In the genomic region with DNA sequence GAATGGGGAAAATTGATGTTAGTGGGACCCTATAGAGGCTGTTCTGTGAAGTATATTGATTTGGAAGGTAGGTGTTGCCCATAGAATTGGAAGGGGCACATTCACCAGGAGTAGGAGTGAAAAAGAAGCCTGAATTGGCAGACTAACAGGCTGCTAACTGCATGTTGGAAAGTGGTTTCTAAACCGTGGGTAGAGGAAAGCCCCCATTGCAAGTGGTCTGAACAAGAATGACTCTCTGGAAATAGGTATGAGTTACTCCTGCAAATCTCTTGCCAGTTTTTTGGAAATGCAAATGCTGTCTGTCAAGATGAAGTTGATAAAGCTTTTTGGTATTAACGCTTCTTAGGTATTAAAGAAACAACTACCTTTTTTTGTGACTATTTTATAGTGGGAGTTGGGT, we compare ENCODE assay signal across 9 cellular contexts. TPM values are rescaled to one million over a fixed set of nuclear protein-coding genes. Genes with fewer than 3 reads are reported as not detected.
DNase-seq lines count a peak whose midpoint lies in the region; ATAC-seq, FAIRE-seq and TF ChIP-seq lines count a peak whose summit lies in the region.
"Had no signal": no experiment of that assay in that cellular context is flagged by ENCODE, and none has a peak within 500 bp of the region (broad histone marks: within the 10 kb centered on the region; RNA-seq: fewer than 3 reads in every experiment).

No MANE protein-coding gene starts in this region.

- H3K36me3 ChIP-seq in RWPE2 (ENCODE audit: low read depth) (peaks cover 36% of the 10 kb centered on the region), tibial nerve (no peaks in the 10 kb centered on the region)

- TF ChIP-seq CTCF in RWPE2 (IDR thresholded peaks at IDR 0.05; ENCODE audit: poor library complexity, severe bottlenecking) (no peak), foreskin keratinocyte (conservative IDR thresholded peaks at IDR 0.05) (no peak), tibial nerve (IDR thresholded peaks at IDR 0.05) (no peak)

- peak overlapping the region; percentile 73 for H3K27ac ChIP-seq in RWPE2 (ENCODE audit: poor library complexity, severe bottlenecking)
- peak overlapping the region; percentile 80 for H3K27ac ChIP-seq in foreskin keratinocyte
- H3K27ac ChIP-seq in tibial nerve, result peak overlapping the region in 3 of 4 donors; percentile 6 to 94 (median 91)

- peak; percentile 10 for DNase-seq in activated naive CD4-positive, alpha-beta T cell treated with Interleukin-2 at 50 U/mL for 16 hours
- no peak for DNase-seq in activated naive CD4-positive, alpha-beta T cell treated with anti-CD3 and anti-CD28 coated beads, Interleukin-2, amount 50 U/mL, for 16 hours
- DNase-seq in RWPE2 (ENCODE audit: low spot score) (no peak), foreskin keratinocyte (no peak), tibial nerve (ENCODE audit: low spot score in 2 of 2) (no peak), RCC 7860 (ENCODE audit: low spot score) (no peak)
- DNase-seq: esophagus squamous epithelium had no signal

- H3K4me3 ChIP-seq in RWPE2 (ENCODE audit: severe bottlenecking), result no peak overlapping the region
- H3K4me3 ChIP-seq in tibial nerve, result no peak overlapping the region

- WGBS in tibial nerve, 2 donors, result 47 to 49% methylated on average over 2 of the region's 2 CpGs

- ATAC-seq in RWPE2 (ENCODE audit: low read depth), result no peak
- no peak for ATAC-seq in foreskin keratinocyte
- no peak for ATAC-seq in HG03139 (IDR thresholded peaks at IDR 0.05; ENCODE audit: unreplicated experiment)
- ATAC-seq in GM21825 (IDR thresholded peaks at IDR 0.05; ENCODE audit: unreplicated experiment), result no peak

- TF ChIP-seq EP300 in tibial nerve (IDR thresholded peaks at IDR 0.05), result no peak

- no peaks in the 10 kb centered on the region for H3K27me3 ChIP-seq in RWPE2 (ENCODE audit: insufficient read depth, poor library complexity, severe bottlenecking)
- H3K27me3 ChIP-seq in foreskin keratinocyte, result no peaks in the 10 kb centered on the region
- H3K27me3 ChIP-seq in tibial nerve, result no peaks in the 10 kb centered on the region
- H3K27me3 ChIP-seq: esophagus squamous epithelium had no signal

- H3K9me3 ChIP-seq in RWPE2 (ENCODE audit: severe bottlenecking) (no peaks in the 10 kb centered on the region), tibial nerve (no peaks in the 10 kb centered on the region)
- H3K9me3 ChIP-seq: esophagus squamous epithelium had no signal

- no peak for TF ChIP-seq POLR2A in tibial nerve (IDR thresholded peaks at IDR 0.05)

- peaks cover 30% of the 10 kb centered on the region for H3K4me1 ChIP-seq in RWPE2 (ENCODE audit: insufficient read depth, poor library complexity, severe bottlenecking)
- peaks cover 18% of the 10 kb centered on the region for H3K4me1 ChIP-seq in foreskin keratinocyte
- peaks cover 0 to 61% (median 17%) of the 10 kb centered on the region in 4 donors for H3K4me1 ChIP-seq in tibial nerve

- FAIRE-seq in RCC 7860 (lab: Jason Lieb, UNC), result no peak

RNA-seq across cellular contexts. Expression of gene UBE2E1, which starts 3.5 kb away (rescaled TPM):
- total RNA-seq in foreskin keratinocyte (91.8 and 97.3 TPM in 2 replicates), tibial nerve (100 to 1,000 TPM in 2 of 4 donors, 10 to 100 TPM in 2; 55.1 to 132 (median 99.5) TPM)
- 88.1 and 93.4 TPM in 2 replicates for polyA plus RNA-seq in foreskin keratinocyte
